15 cellular contexts compared by ENCODE assay signal in genomic region chr22:20653795-20654342, GRCh38.
"Had no signal": no experiment of that assay in that cellular context is flagged by ENCODE, and none has a peak within 500 bp of the region (broad histone marks: within the 10 kb centered on the region; RNA-seq: fewer than 3 reads in every experiment).

No MANE protein-coding gene starts in this region.

- H3K27ac ChIP-seq: gastrocnemius medialis, heart right ventricle, upper lobe of left lung, uterus had no signal

- H3K9me3 ChIP-seq: gastrocnemius medialis, heart right ventricle, thyroid gland, upper lobe of left lung, uterus had no signal

- H3K27me3 ChIP-seq: gastrocnemius medialis, thyroid gland, upper lobe of left lung, uterus had no signal

- ATAC-seq: esophagus mucosa, gastrocnemius medialis, right cardiac atrium had no signal

- H3K9me3 Mint-ChIP-seq: nephron had no signal

- H3K4me3 ChIP-seq: gastrocnemius medialis, heart right ventricle, smooth muscle cell, thyroid gland, upper lobe of left lung, uterus had no signal

- H3K4me1 ChIP-seq: heart right ventricle, uterus had no signal

- H3K4me3 Mint-ChIP-seq: nephron had no signal

- DNase-seq: effector memory CD4-positive, alpha-beta T cell; gastrocnemius medialis; heart right ventricle; hypothalamus; kidney glomerular epithelial cell; mammary epithelial cell; right cardiac atrium; stimulated activated CD4-positive, alpha-beta T cell treated with anti-CD3 and anti-CD28 coated beads, Interleukin-2, amount 100 ng/mL, for 48 hours; stimulated activated naive CD4-positive, alpha-beta T cell treated with Interleukin-2 at 50 U/mL for 16 hours; thyroid gland; uterus had no signal

- H3K27ac Mint-ChIP-seq: nephron had no signal

- H3K36me3 ChIP-seq: gastrocnemius medialis, heart right ventricle, thyroid gland, upper lobe of left lung, uterus had no signal
